8 cellular contexts compared by ENCODE assay signal in the genomic region with DNA sequence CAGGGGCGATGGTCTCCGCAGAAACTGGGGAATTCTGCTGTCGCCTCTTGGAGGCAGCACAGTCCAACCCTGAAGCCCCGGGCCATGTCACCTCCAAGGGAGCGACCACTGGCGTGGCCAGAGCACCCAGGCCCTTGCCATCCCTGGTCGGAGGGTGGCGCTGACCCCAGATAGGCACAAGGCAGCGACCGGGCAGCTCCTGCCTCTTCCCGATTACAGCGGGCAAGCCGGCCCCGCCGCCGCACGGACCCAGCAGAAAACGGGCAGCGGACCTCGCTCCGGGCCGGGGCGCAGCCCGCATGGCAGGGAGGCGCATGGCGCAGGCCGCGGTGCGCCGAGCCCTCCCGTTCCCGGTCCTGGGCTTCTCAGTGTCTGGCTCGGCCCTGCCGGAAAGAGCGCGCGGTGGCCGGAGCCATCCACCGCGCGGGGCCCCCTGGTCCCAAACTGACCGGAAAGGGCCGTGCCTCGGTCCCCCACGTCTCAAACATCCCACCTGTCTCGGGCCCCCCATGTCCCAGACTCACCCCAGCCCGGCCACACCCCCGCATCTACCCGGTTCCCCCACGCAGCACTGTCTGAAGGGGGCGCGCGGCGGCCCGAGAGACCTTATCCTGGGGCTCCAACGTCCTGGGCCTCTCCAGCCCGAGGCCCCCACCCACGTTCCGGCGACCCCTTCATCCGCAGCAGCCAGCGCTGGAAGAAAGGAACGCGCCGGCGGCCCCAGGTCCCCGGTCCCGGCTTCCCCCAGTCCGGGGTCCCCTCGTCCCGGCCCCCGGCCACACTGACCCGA. TPM values are rescaled to one million over a fixed set of nuclear protein-coding genes. Genes with fewer than 3 reads are reported as not detected.
DNase-seq lines count a peak whose midpoint lies in the region; ATAC-seq and TF ChIP-seq lines count a peak whose summit lies in the region.

No MANE protein-coding gene starts in this region.

- no peaks in the 10 kb centered on the region for H3K9me3 Mint-ChIP-seq in activated CD8-positive, alpha-beta T cell treated with anti-CD3 and anti-CD28 coated beads for 36 hours
- no peaks in the 10 kb centered on the region for H3K9me3 Mint-ChIP-seq in activated CD8-positive, alpha-beta T cell treated with anti-CD3 and anti-CD28 coated beads, Interleukin-2, amount 10 ng/mL, durations not matched to agents 7 days and 5 days (ENCODE audit: insufficient read depth)

- WGBS in aorta, 2 donors = 0 to 1% methylated on average over 54 to 73 of the region's 73 CpGs

- H3K4me1 Mint-ChIP-seq in activated CD8-positive, alpha-beta T cell treated with anti-CD3 and anti-CD28 coated beads for 36 hours (ENCODE audit: low read depth) = peaks cover 2% of the 10 kb centered on the region
- peaks cover 12% of the 10 kb centered on the region for H3K4me1 Mint-ChIP-seq in activated CD8-positive, alpha-beta T cell treated with anti-CD3 and anti-CD28 coated beads, Interleukin-2, amount 10 ng/mL, durations not matched to agents 7 days and 5 days (ENCODE audit: low read depth)

- no peak for TF ChIP-seq CTCF in activated CD8-positive, alpha-beta T cell treated with anti-CD3 and anti-CD28 coated beads for 36 hours (IDR thresholded peaks at IDR 0.05)
- TF ChIP-seq CTCF in cardiac fibroblast (IDR thresholded peaks at IDR 0.05; ENCODE audit: low read depth, low read length) = peak; percentile 36
- TF ChIP-seq CTCF in thoracic aorta (IDR thresholded peaks at IDR 0.05) = no peak

- peak overlapping the region; percentile 45 for H3K4me3 Mint-ChIP-seq in activated CD8-positive, alpha-beta T cell treated with anti-CD3 and anti-CD28 coated beads for 36 hours
- no peak overlapping the region for H3K4me3 Mint-ChIP-seq in activated CD8-positive, alpha-beta T cell treated with anti-CD3 and anti-CD28 coated beads, Interleukin-2, amount 10 ng/mL, durations not matched to agents 7 days and 5 days

- H3K36me3 Mint-ChIP-seq in activated CD8-positive, alpha-beta T cell treated with anti-CD3 and anti-CD28 coated beads for 36 hours (ENCODE audit: low read depth) = peaks cover 2% of the 10 kb centered on the region
- peaks cover 2% of the 10 kb centered on the region for H3K36me3 Mint-ChIP-seq in activated CD8-positive, alpha-beta T cell treated with anti-CD3 and anti-CD28 coated beads, Interleukin-2, amount 10 ng/mL, durations not matched to agents 7 days and 5 days (ENCODE audit: low read depth)

- POLR2A ChIA-PET in activated CD8-positive, alpha-beta T cell treated with anti-CD3 and anti-CD28 coated beads for 36 hours (lab: Charles Lee) = interaction anchor here (1.2 to 2.1 kb wide), 2 partner anchors 16 to 23 kb away, joined by 3 to 11 read pairs; a partner anchor contains a TSS
- POLR2A ChIA-PET in activated CD8-positive, alpha-beta T cell treated with anti-CD3 and anti-CD28 coated beads, Interleukin-2, amount 10 ng/mL, durations not matched to agents 7 days and 5 days (lab: Charles Lee) = no interaction called here

- no peak overlapping the region for H3K27ac ChIP-seq in thoracic aorta
- H3K27ac ChIP-seq in aorta (ENCODE audit: low read depth in 1 of 2, low read length in 2 of 2) = no peak overlapping the region

- H3K4me1 ChIP-seq in thoracic aorta (ENCODE audit: control insufficient read depth in 1 of 2, low read depth in 2 of 2) (peaks cover 3 to 21% of the 10 kb centered on the region in 2 donors), aorta (ENCODE audit: control insufficient read depth in 1 of 2, insufficient read depth in 2 of 2, low read length in 2 of 2) (no peaks in the 10 kb centered on the region)

- CTCF ChIA-PET in activated CD8-positive, alpha-beta T cell treated with anti-CD3 and anti-CD28 coated beads for 36 hours (lab: Charles Lee) = no interaction called here
- CTCF ChIA-PET in activated CD8-positive, alpha-beta T cell treated with anti-CD3 and anti-CD28 coated beads, Interleukin-2, amount 10 ng/mL, durations not matched to agents 7 days and 5 days (lab: Charles Lee) = no interaction called here

- H3K4me3 ChIP-seq in cardiac fibroblast (replicated peaks in 1 of 2; ENCODE audit: low read depth in 2 of 2, low read length in 2 of 2) (peak overlapping the region; percentile 41 to 53), thoracic aorta (peak overlapping the region; percentile 44), aorta (ENCODE audit: low read length in 2 of 2) (no peak overlapping the region)

- peak; percentile 14 for DNase-seq in activated CD8-positive, alpha-beta T cell treated with anti-CD3 and anti-CD28 coated beads for 36 hours
- no peak for DNase-seq in activated CD8-positive, alpha-beta T cell treated with anti-CD3 and anti-CD28 coated beads, Interleukin-2, amount 10 ng/mL, durations not matched to agents 7 days and 5 days
- DNase-seq in NCI-H82 (lab: John Stamatoyannopoulos, UW) = peak; percentile 74
- peak; percentile 33 to 35 for DNase-seq in cardiac fibroblast (ENCODE audit: low read depth in 2 of 2)
- peak; percentile 67 for DNase-seq in kidney tubule cell (ENCODE audit: low spot score)
- DNase-seq in thoracic aorta (ENCODE audit: low spot score) = no peak
- DNase-seq in GM19238 (ENCODE audit: insufficient read length, low spot score) = no peak
- no peak for DNase-seq in aorta

- no peak for ATAC-seq in activated CD8-positive, alpha-beta T cell treated with anti-CD3 and anti-CD28 coated beads for 36 hours
- ATAC-seq in activated CD8-positive, alpha-beta T cell treated with anti-CD3 and anti-CD28 coated beads, Interleukin-2, amount 10 ng/mL, durations not matched to agents 7 days and 5 days = no peak
- ATAC-seq in thoracic aorta (ENCODE audit: insufficient number of reproducible peaks, low FRiP score, low read depth) (no peak), aorta (ENCODE audit: low FRiP score) (no peak)

- intact Hi-C loops in activated CD8-positive, alpha-beta T cell treated with anti-CD3 and anti-CD28 coated beads for 36 hours (cut with micrococcal nuclease) = no loop called here
- intact Hi-C loops in aorta (cut with DNase I) = no loop called here

- H3K36me3 ChIP-seq in thoracic aorta = peaks cover 13% of the 10 kb centered on the region
- no peaks in the 10 kb centered on the region for H3K36me3 ChIP-seq in aorta (ENCODE audit: control insufficient read depth in 1 of 2, insufficient read depth in 2 of 2, low read length in 1 of 2)

- no peaks in the 10 kb centered on the region for H3K9me3 ChIP-seq in thoracic aorta
- H3K9me3 ChIP-seq in aorta (ENCODE audit: control insufficient read depth, low read length) = no peaks in the 10 kb centered on the region

- peaks cover 28% of the 10 kb centered on the region for H3K27me3 Mint-ChIP-seq in activated CD8-positive, alpha-beta T cell treated with anti-CD3 and anti-CD28 coated beads for 36 hours
- H3K27me3 Mint-ChIP-seq in activated CD8-positive, alpha-beta T cell treated with anti-CD3 and anti-CD28 coated beads, Interleukin-2, amount 10 ng/mL, durations not matched to agents 7 days and 5 days (ENCODE audit: low read depth) = peaks cover 29% of the 10 kb centered on the region

- H3K27me3 ChIP-seq in thoracic aorta (replicated peaks; ENCODE audit: insufficient read depth) = no peaks in the 10 kb centered on the region
- no peaks in the 10 kb centered on the region for H3K27me3 ChIP-seq in aorta (ENCODE audit: control insufficient read depth in 1 of 2, insufficient read depth in 2 of 2, low read length in 1 of 2)

- no peak overlapping the region for H3K27ac Mint-ChIP-seq in activated CD8-positive, alpha-beta T cell treated with anti-CD3 and anti-CD28 coated beads for 36 hours
- H3K27ac Mint-ChIP-seq in activated CD8-positive, alpha-beta T cell treated with anti-CD3 and anti-CD28 coated beads, Interleukin-2, amount 10 ng/mL, durations not matched to agents 7 days and 5 days = no peak overlapping the region

RNA-seq across cellular contexts. Expression of a gene that starts 0.7 kb away (rescaled TPM):
- under 1 TPM; 0.18 to 0.36 TPM for total RNA-seq in activated CD8-positive, alpha-beta T cell treated with anti-CD3 and anti-CD28 coated beads for 36 hours
- total RNA-seq in activated CD8-positive, alpha-beta T cell treated with anti-CD3 and anti-CD28 coated beads, Interleukin-2, amount 10 ng/mL, durations not matched to agents 7 days and 5 days = not detected
- total RNA-seq in thoracic aorta (1 to 10 TPM; 1.1 to 1.7 TPM), aorta (1 to 10 TPM in 1 of 2 donors, under 1 TPM in 1; 0.49 to 3.3 TPM)
- 1 to 10 TPM in 1 of 2 donors, under 1 TPM in 1; 0.51 to 1.3 TPM for polyA plus RNA-seq in aorta

RNA-seq across cellular contexts. Expression of a gene that starts 24.0 kb away (rescaled TPM):
- total RNA-seq in activated CD8-positive, alpha-beta T cell treated with anti-CD3 and anti-CD28 coated beads for 36 hours = 100 to 1,000 TPM; 179 to 183 TPM
- total RNA-seq in activated CD8-positive, alpha-beta T cell treated with anti-CD3 and anti-CD28 coated beads, Interleukin-2, amount 10 ng/mL, durations not matched to agents 7 days and 5 days = 100 to 1,000 TPM; 248 to 264 TPM
- total RNA-seq in thoracic aorta (100 to 1,000 TPM; 134 to 266 TPM), aorta (100 to 1,000 TPM; 121 to 130 TPM)
- polyA plus RNA-seq in aorta = 100 to 1,000 TPM; 166 to 180 TPM

RNA-seq across cellular contexts. Expression of a gene that starts 24.3 kb away (rescaled TPM):
- total RNA-seq in activated CD8-positive, alpha-beta T cell treated with anti-CD3 and anti-CD28 coated beads for 36 hours = 10 to 100 TPM; 61.0 to 61.6 TPM
- 10 to 100 TPM; 56.1 to 57.3 TPM for total RNA-seq in activated CD8-positive, alpha-beta T cell treated with anti-CD3 and anti-CD28 coated beads, Interleukin-2, amount 10 ng/mL, durations not matched to agents 7 days and 5 days
- total RNA-seq in thoracic aorta = 10 to 100 TPM; 34.5 to 41.7 TPM
- 10 to 100 TPM; 25.0 to 32.2 TPM for total RNA-seq in aorta
- 10 to 100 TPM; 38.2 to 51.4 TPM for polyA plus RNA-seq in aorta

RNA-seq across cellular contexts. Expression of a gene that starts 45.8 kb away (rescaled TPM):
- total RNA-seq in activated CD8-positive, alpha-beta T cell treated with anti-CD3 and anti-CD28 coated beads for 36 hours = under 1 TPM; 0.36 to 0.51 TPM
- total RNA-seq in activated CD8-positive, alpha-beta T cell treated with anti-CD3 and anti-CD28 coated beads, Interleukin-2, amount 10 ng/mL, durations not matched to agents 7 days and 5 days = not detected
- 100 to 1,000 TPM in 1 of 2 donors, 10 to 100 TPM in 1; 40.6 to 100 TPM for total RNA-seq in thoracic aorta
- 10 to 100 TPM; 23.6 to 29.5 TPM for total RNA-seq in aorta
- 10 to 100 TPM; 38.9 to 59.9 TPM for polyA plus RNA-seq in aorta

Comparison
In these comparisons a context has a peak if more than half of its experiments do, and no peak if none do; other contexts are left out.
1. DNase-seq: peak in activated CD8-positive, alpha-beta T cell treated with anti-CD3 and anti-CD28 coated beads for 36 hours (single experiment), NCI-H82 (single experiment), cardiac fibroblast (2 of 2) and kidney tubule cell (single experiment); none in activated CD8-positive, alpha-beta T cell treated with anti-CD3 and anti-CD28 coated beads, Interleukin-2, amount 10 ng/mL, durations not matched to agents 7 days and 5 days (single experiment), thoracic aorta (single experiment), GM19238 (single experiment) and aorta (0 of 2).
2. H3K4me3 ChIP-seq: peak in cardiac fibroblast (2 of 2) and thoracic aorta (single experiment); none in aorta (0 of 2).